8 cellular contexts compared by ENCODE assay signal in the genomic region with DNA sequence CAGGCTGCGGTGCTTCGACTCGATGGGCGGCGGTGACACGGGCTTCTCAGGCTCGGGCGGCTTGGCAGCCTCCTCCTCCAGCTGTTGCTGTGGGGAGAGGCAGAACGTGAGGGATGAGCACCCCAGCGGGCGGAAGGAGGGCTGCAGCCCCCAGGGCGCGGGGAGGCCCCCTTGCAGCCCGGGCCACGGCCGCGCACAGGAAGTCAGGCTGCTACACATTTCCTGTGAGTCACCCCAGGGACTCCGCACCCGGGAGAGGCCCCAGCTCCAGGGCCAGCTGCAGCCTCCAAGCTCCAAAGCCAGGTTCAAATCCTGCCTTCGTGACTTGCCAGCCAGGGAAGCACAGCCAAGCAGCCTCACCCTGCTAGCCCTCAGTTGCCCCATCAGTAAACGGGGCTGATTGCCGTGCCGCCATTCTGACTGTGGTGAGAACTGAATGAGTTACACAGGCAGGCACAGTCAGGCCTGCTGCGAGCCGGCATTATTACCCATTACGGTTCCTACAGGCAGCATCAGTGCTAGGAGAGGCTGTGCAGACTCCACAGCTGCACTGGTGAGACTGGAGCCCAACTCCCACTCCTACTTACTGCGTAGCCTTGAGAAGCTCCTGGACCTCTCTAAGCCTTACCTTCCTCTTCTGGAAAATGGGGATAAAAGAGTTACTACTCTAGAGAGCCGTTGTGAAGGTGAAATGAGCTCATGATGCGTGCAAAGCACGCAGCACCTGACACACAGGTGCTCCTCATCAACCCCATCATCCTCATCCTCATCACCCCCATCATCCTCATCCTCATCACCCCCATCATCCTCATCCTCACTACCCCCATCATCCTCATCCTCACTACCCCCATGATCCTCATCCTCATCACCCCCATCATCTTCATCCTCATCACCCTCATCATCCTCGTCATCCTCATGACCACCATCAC.
DNase-seq lines count a peak whose midpoint lies in the region; ATAC-seq and TF ChIP-seq lines count a peak whose summit lies in the region.
"Had no signal": no experiment of that assay in that cellular context is flagged by ENCODE, and none has a peak within 500 bp of the region (broad histone marks: within the 10 kb centered on the region; RNA-seq: fewer than 3 reads in every experiment).

No MANE protein-coding gene starts in this region.

- DNase-seq in T follicular helper cell (ENCODE audit: low read depth) = peak; percentile 85
- DNase-seq in natural killer cell treated with Interleukin-12 subunit alpha and Interleukin-12 subunit beta and Interleukin-15 and Interleukin-18, amount 100 ng/mL, for 72 hours (ENCODE audit: low spot score) = peak; percentile 93
- no peak for DNase-seq in vagina (ENCODE audit: extremely low spot score in 2 of 2)
- DNase-seq in glutamatergic neuron = no peak

- H3K9me3 ChIP-seq in vagina = no peaks in the 10 kb centered on the region

- no peaks in the 10 kb centered on the region for H3K4me1 ChIP-seq in vagina

- no peak overlapping the region for H3K4me3 ChIP-seq in vagina

- no peaks in the 10 kb centered on the region for H3K27me3 Mint-ChIP-seq in activated naive CD8-positive, alpha-beta T cell
- H3K27me3 Mint-ChIP-seq in natural killer cell treated with Interleukin-12 subunit alpha and Interleukin-12 subunit beta and Interleukin-15 and Interleukin-18, amount 100 ng/mL, for 72 hours = no peaks in the 10 kb centered on the region
- peaks cover 18% of the 10 kb centered on the region for H3K27me3 Mint-ChIP-seq in glutamatergic neuron (ENCODE audit: unreplicated experiment)

- H3K27me3 ChIP-seq in vagina = no peaks in the 10 kb centered on the region

- TF ChIP-seq CTCF in vagina (IDR thresholded peaks at IDR 0.05) (no peak), glutamatergic neuron (IDR thresholded peaks at IDR 0.05; ENCODE audit: partially characterized antibody, unreplicated experiment) (no peak)

- peaks cover 11% of the 10 kb centered on the region for H3K36me3 Mint-ChIP-seq in activated naive CD8-positive, alpha-beta T cell
- H3K36me3 Mint-ChIP-seq in natural killer cell treated with Interleukin-12 subunit alpha and Interleukin-12 subunit beta and Interleukin-15 and Interleukin-18, amount 100 ng/mL, for 72 hours = peaks cover 17% of the 10 kb centered on the region
- peaks cover 18% of the 10 kb centered on the region for H3K36me3 Mint-ChIP-seq in glutamatergic neuron (ENCODE audit: unreplicated experiment)

- peak overlapping the region; percentile 58 for H3K27ac Mint-ChIP-seq in activated naive CD8-positive, alpha-beta T cell
- peak overlapping the region; percentile 78 to 83 for H3K27ac Mint-ChIP-seq in natural killer cell treated with Interleukin-12 subunit alpha and Interleukin-12 subunit beta and Interleukin-15 and Interleukin-18, amount 100 ng/mL, for 72 hours
- no peak overlapping the region for H3K27ac Mint-ChIP-seq in glutamatergic neuron (ENCODE audit: unreplicated experiment)

- peak overlapping the region; percentile 65 for H3K4me3 Mint-ChIP-seq in activated naive CD8-positive, alpha-beta T cell
- peak overlapping the region; percentile 79 for H3K4me3 Mint-ChIP-seq in natural killer cell treated with Interleukin-12 subunit alpha and Interleukin-12 subunit beta and Interleukin-15 and Interleukin-18, amount 100 ng/mL, for 72 hours
- no peak overlapping the region for H3K4me3 Mint-ChIP-seq in glutamatergic neuron (ENCODE audit: unreplicated experiment)

- H3K36me3 ChIP-seq in vagina = peaks cover 0 to 47% of the 10 kb centered on the region in 2 donors

- intact Hi-C loops in vagina (cut with DNase I) = no loop called here

- peak; percentile 98 for ATAC-seq in GM19043 (IDR thresholded peaks at IDR 0.05; ENCODE audit: low read depth, unreplicated experiment)
- ATAC-seq in HG03103 (IDR thresholded peaks at IDR 0.05; ENCODE audit: low read depth, unreplicated experiment) = peak; percentile 94
- peak; percentile 99 for ATAC-seq in natural killer cell treated with Interleukin-12 subunit alpha and Interleukin-12 subunit beta and Interleukin-15 and Interleukin-18, amount 100 ng/mL, for 72 hours

- peak overlapping the region; percentile 39 for H3K27ac ChIP-seq in vagina
- H3K27ac ChIP-seq: epithelial cell of prostate had no signal

- peaks cover 46% of the 10 kb centered on the region for H3K4me1 Mint-ChIP-seq in activated naive CD8-positive, alpha-beta T cell (ENCODE audit: low read depth)
- H3K4me1 Mint-ChIP-seq in natural killer cell treated with Interleukin-12 subunit alpha and Interleukin-12 subunit beta and Interleukin-15 and Interleukin-18, amount 100 ng/mL, for 72 hours (ENCODE audit: low read depth in 2 of 2) = peaks cover 47 to 48% of the 10 kb centered on the region in 2 donors
- H3K4me1 Mint-ChIP-seq in glutamatergic neuron (ENCODE audit: low read depth, unreplicated experiment) = peaks cover 26% of the 10 kb centered on the region

- no peaks in the 10 kb centered on the region for H3K9me3 Mint-ChIP-seq in activated naive CD8-positive, alpha-beta T cell (ENCODE audit: low read depth)
- H3K9me3 Mint-ChIP-seq in natural killer cell treated with Interleukin-12 subunit alpha and Interleukin-12 subunit beta and Interleukin-15 and Interleukin-18, amount 100 ng/mL, for 72 hours = peaks cover 3% of the 10 kb centered on the region
- H3K9me3 Mint-ChIP-seq in glutamatergic neuron (ENCODE audit: unreplicated experiment) = peaks cover 37% of the 10 kb centered on the region

- no peak for TF ChIP-seq POLR2A in vagina (IDR thresholded peaks at IDR 0.05)

Comparison
In these comparisons a context has a peak if more than half of its experiments do, and no peak if none do; other contexts are left out.
1. DNase-seq: peak in T follicular helper cell (single experiment) and natural killer cell treated with Interleukin-12 subunit alpha and Interleukin-12 subunit beta and Interleukin-15 and Interleukin-18, amount 100 ng/mL, for 72 hours (single experiment); none in vagina (0 of 2) and glutamatergic neuron (single experiment).
2. Peak in every context shown above with its lines, with median percentiles within 50 percentile points of each other: ATAC-seq.